Comparison of ENCODE assay signal across 31 cellular contexts in the genomic region with DNA sequence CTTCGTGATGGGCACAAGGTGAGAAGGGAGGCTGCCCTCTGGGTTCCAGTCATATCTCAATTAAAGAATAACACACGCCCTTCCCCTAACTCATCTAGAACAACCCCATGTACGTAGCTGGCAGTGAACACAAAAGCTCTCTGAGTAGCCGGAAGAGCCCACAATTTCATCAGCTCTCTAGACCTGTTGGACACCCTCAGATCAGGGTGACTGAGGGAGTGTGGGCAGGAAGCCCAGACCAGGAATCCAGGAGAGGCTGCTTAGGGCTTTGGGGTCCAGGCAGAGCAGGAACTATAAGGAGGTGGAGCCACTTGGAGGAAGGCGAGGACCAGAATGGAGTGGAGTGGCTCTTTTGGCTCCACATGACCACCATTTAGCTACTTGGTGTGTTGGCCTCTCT.
A peak's percentile ranks its signal among the peaks of the same experiment; 100 is the strongest.
DNase-seq lines count a peak whose midpoint lies in the region; ATAC-seq, FAIRE-seq and TF ChIP-seq lines count a peak whose summit lies in the region.
"Had no signal": no experiment of that assay in that cellular context is flagged by ENCODE, and none has a peak within 500 bp of the region (broad histone marks: within the 10 kb centered on the region; RNA-seq: fewer than 3 reads in every experiment).

No MANE protein-coding gene starts in this region.

- no peak for TF ChIP-seq RAD21 in GM12878 (IDR thresholded peaks at IDR 0.05; ENCODE audit: insufficient read depth, low read depth, low read length)

- TF ChIP-seq CTCF in GM12878 (IDR thresholded peaks at IDR 0.05 in 2 of 3, conservative IDR thresholded peaks at IDR 0.05 in 1 of 3; ENCODE audit: control insufficient read depth in 2 of 3, extremely low read depth in 1 of 3, insufficient read depth in 1 of 3, low read depth in 3 of 3, low read length in 3 of 3) (no peak), nephron (IDR thresholded peaks at IDR 0.05; ENCODE audit: unreplicated experiment in 3 of 3) (no peak)

- no peaks in the 10 kb centered on the region for H3K9me3 Mint-ChIP-seq in nephron
- no peaks in the 10 kb centered on the region for H3K9me3 Mint-ChIP-seq in activated CD4-positive, alpha-beta T cell treated with anti-CD3 and anti-CD28 coated beads, Interleukin-2, amount 10 ng/mL, durations not matched to agents 24 days and 14 days
- H3K9me3 Mint-ChIP-seq: activated naive CD4-positive, alpha-beta T cell treated with anti-CD3 and anti-CD28 coated beads, Interleukin-2, amount 50 U/mL, for 72 hours; type B pancreatic cell had no signal

- DNase-seq in GM12878 (ENCODE audit: low read depth, low spot score) (no peak), HPDE6-E6E7 (ENCODE audit: extremely low spot score) (no peak)
- no peak for DNase-seq in activated CD4-positive, alpha-beta T cell treated with anti-CD3 and anti-CD28 coated beads, Interleukin-2, amount 10 ng/mL, durations not matched to agents 24 days and 14 days
- DNase-seq: activated CD4-positive, alpha-beta T cell treated with anti-CD3 and anti-CD28 coated beads, Interleukin-2, amount 50 U/mL, for 1 hour; activated effector memory CD4-positive, alpha-beta T cell treated with Interleukin-2 at 50 U/mL for 16 hours; activated T-cell treated with anti-CD3 and anti-CD28 coated beads, Interleukin-2, amount 50 U/mL, for 1 hour; amygdala; brain microvascular endothelial cell; dorsolateral prefrontal cortex; heart right ventricle; kidney; NCI-H1092 treated with DMSO at 0.1 percent for 48 hours; NCI-H1694 treated with DMSO at 0.1 percent for 48 hours; retina; stimulated activated naive B cell treated with anti-CD40 and anti-IgM and Interleukin-4, amounts not matched to agents 10 μg/mL and 1 μg/mL and 100 μg/mL, for 72 hours; SW 1271; T1000 had no signal

- H3K4me1 ChIP-seq in GM12878 (ENCODE audit: control insufficient read depth, insufficient read depth, low read length) = no peaks in the 10 kb centered on the region; the same call in 1 of the 2 replicates
- H3K4me1 ChIP-seq: parathyroid adenoma had no signal

- no peak for TF ChIP-seq POLR2A in GM12878 (IDR thresholded peaks at IDR 0.05; ENCODE audit: low read depth, low read length)

- no TSS peak for BruUV-seq in GM12878 (replicated peaks; lab: Mats Ljungman, UMichigan)

- no peak overlapping the region for H3K9ac ChIP-seq in GM12878 (ENCODE audit: control insufficient read depth, insufficient read depth, low read length)
- H3K9ac ChIP-seq: BLaER1 treated with 17β-estradiol and CSF1 and Interleukin-3, amounts not matched to agents 10 nM and 100 nM; parathyroid adenoma had no signal

- RAD21 ChIA-PET in GM12878 (lab: Charles Lee; ENCODE audit: unreplicated experiment) = interaction anchor here (0.9 to 5.8 kb wide), 12 partner anchors 9 to 237 kb away, joined by 3 to 44 read pairs (median 6); a partner anchor contains a TSS

- H3K4me3 ChIP-seq in GM12878 = no peak overlapping the region
- H3K4me3 ChIP-seq: BLaER1 treated with 17β-estradiol and CSF1 and Interleukin-3, amounts not matched to agents 10 nM and 100 nM; dorsolateral prefrontal cortex; heart right ventricle; lung; skin epidermis had no signal

- H2AFZ ChIP-seq in GM12878 (ENCODE audit: control insufficient read depth, low read depth, low read length) = no peak overlapping the region
- H2AFZ ChIP-seq: parathyroid adenoma had no signal

- in situ Hi-C loops in GM12878 (cut with MboI) = no loop called here

- peaks cover 6% of the 10 kb centered on the region for H3K27me3 Mint-ChIP-seq in nephron (ENCODE audit: low read depth)
- no peaks in the 10 kb centered on the region for H3K27me3 Mint-ChIP-seq in activated CD4-positive, alpha-beta T cell treated with anti-CD3 and anti-CD28 coated beads, Interleukin-2, amount 10 ng/mL, durations not matched to agents 24 days and 14 days
- H3K27me3 Mint-ChIP-seq: stimulated activated naive B cell treated with anti-CD40 and anti-IgM and Interleukin-4, amounts not matched to agents 10 μg/mL and 1 μg/mL and 100 μg/mL, for 72 hours; type B pancreatic cell had no signal

- peak; percentile 3 for ATAC-seq in GM18909 (IDR thresholded peaks at IDR 0.05; ENCODE audit: poor library complexity, unreplicated experiment)
- peak; percentile 22 for ATAC-seq in HG02642 (IDR thresholded peaks at IDR 0.05; ENCODE audit: poor library complexity, unreplicated experiment)
- ATAC-seq in GM12878 = peak; percentile 36
- ATAC-seq in GM18511 (IDR thresholded peaks at IDR 0.05; ENCODE audit: unreplicated experiment) = no peak
- no peak for ATAC-seq in GM18520 (IDR thresholded peaks at IDR 0.05; ENCODE audit: unreplicated experiment)
- ATAC-seq: activated naive CD4-positive, alpha-beta T cell treated with anti-CD3 and anti-CD28 coated beads, Interleukin-2, amount 50 U/mL, for 72 hours; HCT116; heart right ventricle had no signal

- no peak overlapping the region for H3K4me3 Mint-ChIP-seq in nephron
- no peak overlapping the region for H3K4me3 Mint-ChIP-seq in activated CD4-positive, alpha-beta T cell treated with anti-CD3 and anti-CD28 coated beads, Interleukin-2, amount 10 ng/mL, durations not matched to agents 24 days and 14 days
- H3K4me3 Mint-ChIP-seq: stimulated activated naive B cell treated with anti-CD40 and anti-IgM and Interleukin-4, amounts not matched to agents 10 μg/mL and 1 μg/mL and 100 μg/mL, for 72 hours; type B pancreatic cell had no signal

- 94% methylated on average over 5 of the region's 5 CpGs for whole genome bisulfite sequencing in GM12878 (ENCODE audit: insufficient coverage, insufficient replicate concordance, low lambda C conversion rate, missing lambda C conversion rate)

- no peaks in the 10 kb centered on the region for H3K79me2 ChIP-seq in GM12878 (ENCODE audit: control insufficient read depth, insufficient read depth, low read length)
- H3K79me2 ChIP-seq: parathyroid adenoma had no signal

- FAIRE-seq in GM12878 (lab: Jason Lieb, UNC) = no peak
- FAIRE-seq: frontal cortex, G401.6 had no signal

- no peaks in the 10 kb centered on the region for H3K9me3 ChIP-seq in GM12878 (replicated peaks; ENCODE audit: control insufficient read depth, insufficient read depth, low read length)
- H3K9me3 ChIP-seq: heart right ventricle had no signal

- H3K27me3 ChIP-seq in GM12878 (replicated peaks in 1 of 2; ENCODE audit: control insufficient read depth in 2 of 2, insufficient read depth in 2 of 2, low read length in 1 of 2) = no peaks in the 10 kb centered on the region
- H3K27me3 ChIP-seq: BLaER1 treated with 17β-estradiol and CSF1 and Interleukin-3, amounts not matched to agents 10 nM and 100 nM; brain microvascular endothelial cell; dorsolateral prefrontal cortex; heart right ventricle had no signal

- CTCF ChIA-PET in GM12878 (lab: Yijun Ruan, JAX) = interaction anchor here (0.9 to 1.6 kb wide), 5 partner anchors 9 to 163 kb away, joined by 3 to 4 read pairs (median 3); no protein-coding TSS in a partner anchor

- POLR2A ChIA-PET in GM12878 (lab: Charles Lee) = interaction anchor here (1.0 to 1.5 kb wide), 7 partner anchors 23 to 142 kb away, joined by 3 to 6 read pairs (median 3); no protein-coding TSS in a partner anchor

- intact Hi-C loops in GM12878 (cut with micrococcal nuclease; ENCODE audit: unreplicated experiment) = loop anchor here (5.0 kb wide), 1 partner anchor 236 kb away; a partner anchor contains a TSS
- intact Hi-C loops in activated CD4-positive, alpha-beta T cell treated with anti-CD3 and anti-CD28 coated beads, Interleukin-2, amount 10 ng/mL, durations not matched to agents 24 days and 14 days (cut with micrococcal nuclease) = no loop called here

- no peaks in the 10 kb centered on the region for H3K36me3 Mint-ChIP-seq in nephron (ENCODE audit: low read depth)
- H3K36me3 Mint-ChIP-seq in activated CD4-positive, alpha-beta T cell treated with anti-CD3 and anti-CD28 coated beads, Interleukin-2, amount 10 ng/mL, durations not matched to agents 24 days and 14 days (ENCODE audit: low read depth) = peaks cover 7% of the 10 kb centered on the region

- H3K4me1 Mint-ChIP-seq in nephron = no peaks in the 10 kb centered on the region
- peaks cover 5% of the 10 kb centered on the region for H3K4me1 Mint-ChIP-seq in activated CD4-positive, alpha-beta T cell treated with anti-CD3 and anti-CD28 coated beads, Interleukin-2, amount 10 ng/mL, durations not matched to agents 24 days and 14 days

- H3K36me3 ChIP-seq in GM12878 (ENCODE audit: control insufficient read depth in 2 of 2, insufficient read depth in 2 of 2, low read length in 1 of 2) = no peaks in the 10 kb centered on the region; a peak in 1 of 4 replicates
- H3K36me3 ChIP-seq: brain microvascular endothelial cell had no signal

- H4K20me1 ChIP-seq in GM12878 (ENCODE audit: control insufficient read depth, insufficient read depth) = no peaks in the 10 kb centered on the region

- no peak overlapping the region for H3K4me2 ChIP-seq in GM12878 (ENCODE audit: control insufficient read depth, insufficient read depth)

- SMC1A ChIA-PET in GM12878 (lab: Charles Lee; ENCODE audit: uncharacterized antibody, unreplicated experiment) = interaction anchor here (0.7 to 8.7 kb wide), 23 partner anchors 9 to 261 kb away, joined by 3 to 50 read pairs (median 3); no protein-coding TSS in a partner anchor

- peak overlapping the region; percentile 84 to 95 (median 92) for H3K27ac Mint-ChIP-seq in nephron
- H3K27ac Mint-ChIP-seq in activated CD4-positive, alpha-beta T cell treated with anti-CD3 and anti-CD28 coated beads, Interleukin-2, amount 10 ng/mL, durations not matched to agents 24 days and 14 days = no peak overlapping the region
- H3K27ac Mint-ChIP-seq: activated naive CD4-positive, alpha-beta T cell treated with anti-CD3 and anti-CD28 coated beads, Interleukin-2, amount 50 U/mL, for 72 hours; type B pancreatic cell had no signal

- no peak overlapping the region for H3K27ac ChIP-seq in GM12878 (ENCODE audit: control insufficient read depth, insufficient read depth)
- H3K27ac ChIP-seq: BLaER1 treated with 17β-estradiol and CSF1 and Interleukin-3, amounts not matched to agents 10 nM and 100 nM; brain microvascular endothelial cell; dorsolateral prefrontal cortex; heart right ventricle; parathyroid adenoma; skin epidermis had no signal

- TF ChIP-seq EP300 in GM12878 (IDR thresholded peaks at IDR 0.05; ENCODE audit: borderline replicate concordance in 1 of 2, control insufficient read depth in 1 of 2, low read depth in 2 of 2, low read length in 2 of 2) = no peak

TF ChIP-seq in GM12878, 131 proteins besides CTCF, POLR2A, EP300 and RAD21 (continues in another document):
- TF ChIP-seq NR2F1 (conservative IDR thresholded peaks at IDR 0.05) (no peak), ZNF274 (IDR thresholded peaks at IDR 0.05; ENCODE audit: insufficient read depth, insufficient read length) (no peak), MEF2A (IDR thresholded peaks at IDR 0.05; ENCODE audit: insufficient read depth, low read depth, low read length) (no peak)
- TF ChIP-seq, protein P1, sequence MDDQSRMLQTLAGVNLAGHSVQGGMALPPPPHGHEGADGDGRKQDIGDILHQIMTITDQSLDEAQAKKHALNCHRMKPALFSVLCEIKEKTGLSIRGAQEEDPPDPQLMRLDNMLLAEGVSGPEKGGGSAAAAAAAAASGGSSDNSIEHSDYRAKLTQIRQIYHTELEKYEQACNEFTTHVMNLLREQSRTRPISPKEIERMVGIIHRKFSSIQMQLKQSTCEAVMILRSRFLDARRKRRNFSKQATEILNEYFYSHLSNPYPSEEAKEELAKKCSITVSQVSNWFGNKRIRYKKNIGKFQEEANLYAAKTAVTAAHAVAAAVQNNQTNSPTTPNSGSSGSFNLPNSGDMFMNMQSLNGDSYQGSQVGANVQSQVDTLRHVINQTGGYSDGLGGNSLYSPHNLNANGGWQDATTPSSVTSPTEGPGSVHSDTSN (IDR thresholded peaks at IDR 0.05; ENCODE audit: insufficient replicate concordance, low read depth, low read length) = no peak

Comparison
In these comparisons a context has a peak if more than half of its experiments do, and no peak if none do; other contexts are left out.
1. ATAC-seq: peak in GM18909 (single experiment), HG02642 (single experiment) and GM12878 (single experiment); none in GM18511 (single experiment) and GM18520 (single experiment).